Comparison of ENCODE assay signal across 8 cellular contexts in the genomic region with DNA sequence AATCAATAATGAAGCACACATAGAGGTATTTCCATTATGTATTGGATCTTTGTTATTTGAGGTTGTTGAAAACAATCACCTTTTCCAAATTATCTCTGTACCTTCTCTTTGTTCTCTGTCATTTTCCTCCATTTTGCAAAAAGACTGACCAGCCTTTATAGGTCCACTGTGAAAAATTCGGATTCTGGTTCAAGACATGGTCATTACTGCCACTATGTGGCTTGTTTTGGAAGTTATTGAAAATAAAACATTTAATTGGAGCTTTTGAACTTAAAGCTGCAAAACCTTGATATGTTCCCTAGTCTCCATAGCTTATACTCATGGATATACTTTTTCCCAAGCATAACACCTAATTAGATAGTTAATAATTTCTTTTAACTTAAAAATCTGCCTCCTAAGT.
A peak's percentile ranks its signal among the peaks of the same experiment; 100 is the strongest.
DNase-seq lines count a peak whose midpoint lies in the region; ATAC-seq, FAIRE-seq and TF ChIP-seq lines count a peak whose summit lies in the region.

No MANE protein-coding gene starts in this region.

- ATAC-seq in esophagus mucosa (no peak), HG03457 (IDR thresholded peaks at IDR 0.05; ENCODE audit: unreplicated experiment) (no peak)

- no peak overlapping the region for H3K27ac Mint-ChIP-seq in neural crest cell (ENCODE audit: unreplicated experiment)

- DNase-seq in ELR (ENCODE audit: low read depth) (peak; percentile 53), M059J (ENCODE audit: low read depth) (peak; percentile 14), bronchial epithelial cell (ENCODE audit: low read depth) (peak; percentile 1), neural crest cell (ENCODE audit: low read depth, low spot score) (no peak), caudate nucleus (lab: John Stamatoyannopoulos, UW) (no peak), dedifferentiated amniotic fluid mesenchymal stem cell (ENCODE audit: extremely low spot score) (no peak)

- no peaks in the 10 kb centered on the region for H3K27me3 Mint-ChIP-seq in neural crest cell (ENCODE audit: low read depth)

- no peaks in the 10 kb centered on the region for H3K27me3 ChIP-seq in bronchial epithelial cell (ENCODE audit: control insufficient read depth, insufficient read depth, low read length)

- no peak for TF ChIP-seq CTCF in bronchial epithelial cell (IDR thresholded peaks at IDR 0.05; ENCODE audit: insufficient read depth, low read length, severe bottlenecking)
- peak; percentile 59 for TF ChIP-seq CTCF in neural crest cell (conservative IDR thresholded peaks at IDR 0.05)

- no peak overlapping the region for H3K27ac ChIP-seq in caudate nucleus (ENCODE audit: low read depth, low read length)

- no peak overlapping the region for H3K4me3 Mint-ChIP-seq in neural crest cell

- H3K36me3 Mint-ChIP-seq in neural crest cell (ENCODE audit: low read depth), result no peaks in the 10 kb centered on the region

- no peak overlapping the region for H3K4me3 ChIP-seq in bronchial epithelial cell (ENCODE audit: low read depth, low read length)

- H3K36me3 ChIP-seq in bronchial epithelial cell (ENCODE audit: control insufficient read depth, insufficient read depth, low read length), result no peaks in the 10 kb centered on the region

- no peak for FAIRE-seq in bronchial epithelial cell (lab: Jason Lieb, UNC)

- peaks cover 9% of the 10 kb centered on the region for H3K4me1 Mint-ChIP-seq in neural crest cell

- H3K9me3 Mint-ChIP-seq in neural crest cell, result no peaks in the 10 kb centered on the region

Comparison
In these comparisons a context has a peak if more than half of its experiments do, and no peak if none do; other contexts are left out.
1. DNase-seq: peak in ELR (single experiment), M059J (single experiment) and bronchial epithelial cell (single experiment); none in neural crest cell (single experiment), caudate nucleus (0 of 61) and dedifferentiated amniotic fluid mesenchymal stem cell (single experiment).